Comparison of ENCODE assay signal across 8 cellular contexts in the genomic region with DNA sequence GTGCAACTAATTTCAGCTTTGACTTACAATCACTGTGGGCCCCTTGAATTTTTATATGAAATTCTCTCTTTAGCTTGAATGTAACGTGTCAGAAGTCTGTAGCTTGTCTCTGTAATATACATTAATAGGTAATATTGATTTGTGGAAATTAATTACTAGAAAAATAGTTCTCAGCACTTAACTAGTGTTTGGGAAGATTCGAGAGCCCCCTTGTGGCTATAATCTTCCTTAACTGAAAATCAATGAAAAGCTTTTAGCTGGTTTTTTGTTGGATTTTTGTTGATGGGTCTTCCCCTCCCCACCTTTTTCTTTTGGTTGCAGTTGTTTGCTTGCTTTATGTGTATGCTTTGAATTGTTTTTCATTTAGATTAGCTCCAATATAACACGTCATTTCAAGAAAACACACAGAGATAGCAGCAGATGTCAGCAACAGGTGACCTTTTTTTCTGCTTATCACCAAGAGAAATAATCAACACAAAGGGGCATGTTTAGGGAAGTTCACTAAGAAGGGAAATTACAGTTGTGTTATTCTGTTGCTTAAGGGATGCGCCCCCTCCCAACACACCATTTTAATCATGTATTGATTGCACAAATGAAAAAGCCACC.
DNase-seq lines count a peak whose midpoint lies in the region; ATAC-seq, FAIRE-seq and TF ChIP-seq lines count a peak whose summit lies in the region.

No MANE protein-coding gene starts in this region.

- peaks cover 2% of the 10 kb centered on the region for H3K27me3 Mint-ChIP-seq in nephron progenitor cell (ENCODE audit: low read depth, poor library complexity)

- peaks cover 9% of the 10 kb centered on the region for H3K4me1 Mint-ChIP-seq in nephron progenitor cell

- H3K27ac ChIP-seq in colonic mucosa, result no peak overlapping the region

- no peak overlapping the region for H3K9ac ChIP-seq in colonic mucosa (ENCODE audit: low read depth in 2 of 2, low read length in 2 of 2)

- H3K4me1 ChIP-seq in colonic mucosa, result no peaks in the 10 kb centered on the region

- H3K27ac Mint-ChIP-seq in nephron progenitor cell, result peak overlapping the region; percentile 29
- H3K27ac Mint-ChIP-seq in activated naive CD4-positive, alpha-beta T cell treated with anti-CD3 and anti-CD28 coated beads, Interleukin-2, amount 50 U/mL, for 72 hours, result no peak overlapping the region

- TF ChIP-seq CTCF in colonic mucosa (IDR thresholded peaks at IDR 0.05) (peak; percentile 15), nephron progenitor cell (IDR thresholded peaks at IDR 0.05) (peak; percentile 66), omental fat pad (IDR thresholded peaks at IDR 0.05) (no peak)

- intact Hi-C loops in colonic mucosa (cut with DNase I), result loop anchor here (5.0 kb wide), 1 partner anchor 800 kb away; no protein-coding TSS in a partner anchor

- H3K4me3 ChIP-seq in colonic mucosa, result no peak overlapping the region

- no peaks in the 10 kb centered on the region for H3K9me3 ChIP-seq in colonic mucosa

- H3K27me3 ChIP-seq in colonic mucosa, result no peaks in the 10 kb centered on the region

- H3K9me3 Mint-ChIP-seq in nephron progenitor cell, result peaks cover 19% of the 10 kb centered on the region
- H3K9me3 Mint-ChIP-seq in activated naive CD4-positive, alpha-beta T cell treated with anti-CD3 and anti-CD28 coated beads, Interleukin-2, amount 50 U/mL, for 72 hours, result peaks cover 9 to 10% of the 10 kb centered on the region in 2 donors

- FAIRE-seq in G401.6 (lab: Jason Lieb, UNC), result peak; percentile 91

- no peak for ATAC-seq in HG03342 (IDR thresholded peaks at IDR 0.05; ENCODE audit: unreplicated experiment)
- ATAC-seq in activated naive CD4-positive, alpha-beta T cell treated with anti-CD3 and anti-CD28 coated beads, Interleukin-2, amount 50 U/mL, for 72 hours, result no peak
- no peak for ATAC-seq in omental fat pad (ENCODE audit: low FRiP score)

- no peaks in the 10 kb centered on the region for H3K36me3 ChIP-seq in colonic mucosa

- no peaks in the 10 kb centered on the region for H3K36me3 Mint-ChIP-seq in nephron progenitor cell (ENCODE audit: low read depth)
- no peaks in the 10 kb centered on the region for H3K36me3 Mint-ChIP-seq in activated naive CD4-positive, alpha-beta T cell treated with anti-CD3 and anti-CD28 coated beads, Interleukin-2, amount 50 U/mL, for 72 hours

- peak; percentile 35 to 85 (median 74) for DNase-seq in NCI-H1417 (lab: John Stamatoyannopoulos, UW)
- DNase-seq in colonic mucosa, result no peak
- DNase-seq in nephron progenitor cell, result no peak
- no peak for DNase-seq in T-helper 2 cell
- DNase-seq in activated naive CD4-positive, alpha-beta T cell treated with anti-CD3 and anti-CD28 coated beads, Interleukin-2, amount 50 U/mL, for 72 hours (ENCODE audit: low spot score in 2 of 2), result no peak
- no peak for DNase-seq in omental fat pad (ENCODE audit: low spot score)

- no peak overlapping the region for H3K4me3 Mint-ChIP-seq in nephron progenitor cell

Comparison
In these comparisons a context has a peak if more than half of its experiments do, and no peak if none do; other contexts are left out.
1. DNase-seq: peak in NCI-H1417 (3 of 3); none in colonic mucosa (single experiment), nephron progenitor cell (single experiment), T-helper 2 cell (0 of 5), activated naive CD4-positive, alpha-beta T cell treated with anti-CD3 and anti-CD28 coated beads, Interleukin-2, amount 50 U/mL, for 72 hours (0 of 2) and omental fat pad (single experiment).
2. CTCF ChIP-seq: peak in colonic mucosa (single experiment) and nephron progenitor cell (single experiment); none in omental fat pad (0 of 3).